ENCODE assay signal across 20 cellular contexts in genomic region chr1:93807301-93807930, GRCh38.
"Had no signal": no experiment of that assay in that cellular context is flagged by ENCODE, and none has a peak within 500 bp of the region (broad histone marks: within the 10 kb centered on the region; RNA-seq: fewer than 3 reads in every experiment).

No MANE protein-coding gene starts in this region.

- H3K9ac ChIP-seq: parathyroid adenoma had no signal

- H3K9me3 Mint-ChIP-seq: natural killer cell had no signal

- H3K27me3 Mint-ChIP-seq: activated naive CD8-positive, alpha-beta T cell treated with anti-CD3 and anti-CD28 coated beads for 36 hours; activated T-cell treated with anti-CD3 and anti-CD28 coated beads, Interleukin-2, amount 50 U/mL, for 24 hours had no signal

- H3K4me3 Mint-ChIP-seq: activated naive CD8-positive, alpha-beta T cell treated with anti-CD3 and anti-CD28 coated beads for 36 hours; activated T-cell treated with anti-CD3 and anti-CD28 coated beads, Interleukin-2, amount 50 U/mL, for 24 hours; natural killer cell had no signal

- H2AFZ ChIP-seq: parathyroid adenoma had no signal

- H3K4me1 Mint-ChIP-seq: activated naive CD8-positive, alpha-beta T cell treated with anti-CD3 and anti-CD28 coated beads for 36 hours; natural killer cell had no signal

- H3K27ac Mint-ChIP-seq: activated naive CD8-positive, alpha-beta T cell treated with anti-CD3 and anti-CD28 coated beads for 36 hours; activated T-cell treated with anti-CD3 and anti-CD28 coated beads, Interleukin-2, amount 50 U/mL, for 24 hours; activated T-helper 2 cell treated with anti-CD3 and anti-CD28 coated beads, Interferon-gamma antibody, Interleukin-2, Interleukin-4, amounts not matched to agents 10 μg/mL and 5 μg/mL and 100 μg/mL, durations not matched to agents 14 hours and 24 hours and 36 hours; natural killer cell had no signal

- DNase-seq: activated naive CD4-positive, alpha-beta T cell treated with Interleukin-2 at 50 U/mL for 16 hours; activated naive CD8-positive, alpha-beta T cell treated with anti-CD3 and anti-CD28 coated beads for 36 hours; activated T-cell treated with anti-CD3 and anti-CD28 coated beads, Interleukin-2, amount 50 U/mL, for 24 hours; amniotic stem cell; cerebellar nuclear complex; erythroblast; foreskin melanocyte; hypothalamus; left ventricle myocardium inferior; midbrain; natural killer cell; right cardiac atrium; stimulated activated CD4-positive, alpha-beta T cell treated with anti-CD3 and anti-CD28 coated beads, Interleukin-4, amount 100 ng/mL, for 4 hours; stimulated activated naive CD8-positive, alpha-beta T cell treated with anti-CD3 and anti-CD28 coated beads, Interleukin-15, Interleukin-2, amounts not matched to agents 100 U/mL and 50 U/mL, for 24 hours; T-helper 9 cell; upper lobe of left lung had no signal

- H3K4me3 ChIP-seq: coronary artery, left ventricle myocardium inferior, upper lobe of left lung had no signal

- H3K27ac ChIP-seq: coronary artery, left ventricle myocardium inferior, parathyroid adenoma, upper lobe of left lung had no signal

- H3K36me3 Mint-ChIP-seq: natural killer cell had no signal

- H3K36me3 ChIP-seq: left ventricle myocardium inferior, upper lobe of left lung had no signal

- H3K9me3 ChIP-seq: upper lobe of left lung had no signal

- FAIRE-seq: endometrium had no signal

- H3K4me1 ChIP-seq: parathyroid adenoma had no signal

- H3K27me3 ChIP-seq: upper lobe of left lung had no signal

- H3K79me2 ChIP-seq: parathyroid adenoma had no signal
